Comparison of ENCODE assay signal across 8 cellular contexts in the genomic region with DNA sequence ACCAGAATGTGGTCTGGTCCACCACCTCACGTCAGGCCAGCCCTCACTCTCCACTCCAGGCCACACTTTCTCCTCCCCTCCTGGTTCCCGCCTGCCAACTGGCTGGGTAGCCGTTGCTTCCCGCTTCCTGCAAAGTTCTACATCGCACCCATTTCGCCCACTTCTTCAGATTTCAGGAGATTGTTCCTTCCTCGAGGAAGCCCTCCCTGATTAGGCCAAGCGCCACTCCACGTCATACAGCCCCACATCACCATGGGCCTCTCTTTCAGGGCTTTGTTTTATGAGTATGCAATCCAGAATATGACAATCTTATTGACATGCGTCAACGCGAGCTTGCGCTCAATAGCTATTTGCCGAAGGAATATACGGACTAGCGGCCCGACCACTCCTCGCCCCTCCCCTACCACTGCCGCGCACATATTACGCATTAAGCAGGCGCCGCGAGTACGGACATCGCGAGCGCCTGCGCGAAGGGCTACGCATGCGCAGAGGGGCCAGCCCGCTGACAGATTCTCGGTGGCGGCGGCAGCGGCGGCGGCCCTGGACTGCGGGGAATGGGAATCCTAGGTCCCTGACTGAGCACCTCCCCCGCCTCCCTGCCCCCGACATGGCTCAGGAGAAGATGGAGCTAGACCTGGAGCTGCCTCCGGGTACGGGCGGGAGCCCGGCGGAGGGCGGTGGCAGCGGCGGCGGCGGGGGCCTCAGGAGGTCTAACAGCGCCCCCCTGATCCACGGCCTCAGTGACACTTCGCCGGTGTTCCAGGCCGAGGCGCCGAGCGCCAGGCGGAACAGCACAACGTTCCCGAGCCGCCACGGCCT.
DNase-seq lines count a peak whose midpoint lies in the region; ATAC-seq and TF ChIP-seq lines count a peak whose summit lies in the region.

No MANE protein-coding gene starts in this region.

- H2AFZ ChIP-seq in GM23338: peak overlapping the region; percentile 90

- H3K4me1 ChIP-seq in GM23338 (ENCODE audit: insufficient read depth): peaks cover 15% of the 10 kb centered on the region

- H3K9me2 ChIP-seq in GM23338 (ENCODE audit: insufficient read depth): no peaks in the 10 kb centered on the region

- peak overlapping the region; percentile 72 for H3K4me3 ChIP-seq in GM23338

- H3K27me3 Mint-ChIP-seq in GM23338 (ENCODE audit: insufficient read depth, low read depth, poor library complexity): no peaks in the 10 kb centered on the region
- H3K27me3 Mint-ChIP-seq in activated T-helper 2 cell treated with anti-CD3 and anti-CD28 coated beads, Interferon-gamma antibody, Interleukin-2, Interleukin-4, amounts not matched to agents 10 μg/mL and 5 μg/mL and 100 μg/mL, durations not matched to agents 14 hours and 24 hours and 36 hours (ENCODE audit: low read depth): no peaks in the 10 kb centered on the region
- no peaks in the 10 kb centered on the region for H3K27me3 Mint-ChIP-seq in nephron progenitor cell (ENCODE audit: low read depth, poor library complexity)
- H3K27me3 Mint-ChIP-seq in stimulated activated naive CD8-positive, alpha-beta T cell treated with anti-CD3 and anti-CD28 coated beads, Interleukin-15, amount 100 ng/mL, for 72 hours: peaks cover 8% of the 10 kb centered on the region

- peak overlapping the region; percentile 92 for H3K4me2 ChIP-seq in GM23338

- peak overlapping the region; percentile 94 for H3K27ac ChIP-seq in GM23338 (ENCODE audit: low read depth)

- H3K36me3 Mint-ChIP-seq in GM23338 (ENCODE audit: low read depth) (no peaks in the 10 kb centered on the region), nephron progenitor cell (ENCODE audit: low read depth) (no peaks in the 10 kb centered on the region)
- H3K36me3 Mint-ChIP-seq in activated T-helper 2 cell treated with anti-CD3 and anti-CD28 coated beads, Interferon-gamma antibody, Interleukin-2, Interleukin-4, amounts not matched to agents 10 μg/mL and 5 μg/mL and 100 μg/mL, durations not matched to agents 14 hours and 24 hours and 36 hours (ENCODE audit: low read depth): peaks cover 12% of the 10 kb centered on the region

- H3K27ac Mint-ChIP-seq in GM23338 (no peak overlapping the region), nephron progenitor cell (no peak overlapping the region)
- H3K27ac Mint-ChIP-seq in activated T-helper 2 cell treated with anti-CD3 and anti-CD28 coated beads, Interferon-gamma antibody, Interleukin-2, Interleukin-4, amounts not matched to agents 10 μg/mL and 5 μg/mL and 100 μg/mL, durations not matched to agents 14 hours and 24 hours and 36 hours: no peak overlapping the region
- H3K27ac Mint-ChIP-seq in stimulated activated naive CD8-positive, alpha-beta T cell treated with anti-CD3 and anti-CD28 coated beads, Interleukin-15, amount 100 ng/mL, for 72 hours: no peak overlapping the region

- H4K20me1 ChIP-seq in GM23338 (replicated peaks; ENCODE audit: insufficient read depth): peaks cover 4% of the 10 kb centered on the region; the same call in 1 of the 2 replicates

- peaks cover 28% of the 10 kb centered on the region for H3K79me2 ChIP-seq in GM23338 (replicated peaks; ENCODE audit: insufficient read depth)

- DNase-seq in ELF-1 (ENCODE audit: low read depth, low spot score): peak; percentile 95
- DNase-seq in GM23338 (ENCODE audit: low spot score): peak; percentile 97
- DNase-seq in LHCN-M2 (ENCODE audit: low read depth): peak; percentile 92
- DNase-seq in RKO (ENCODE audit: low spot score): peak; percentile 94
- DNase-seq in activated T-helper 2 cell treated with anti-CD3 and anti-CD28 coated beads, Interferon-gamma antibody, Interleukin-2, Interleukin-4, amounts not matched to agents 10 μg/mL and 5 μg/mL and 100 μg/mL, durations not matched to agents 14 hours and 24 hours and 36 hours (ENCODE audit: low spot score): peak; percentile 91
- peak; percentile 89 for DNase-seq in fibroblast of the conjunctiva (ENCODE audit: low read depth)
- DNase-seq in nephron progenitor cell: peak; percentile 97
- peak; percentile 92 to 93 for DNase-seq in stimulated activated naive CD8-positive, alpha-beta T cell treated with anti-CD3 and anti-CD28 coated beads, Interleukin-15, amount 100 ng/mL, for 72 hours

- ATAC-seq in GM23338: peak; percentile 90
- peak; percentile 94 for ATAC-seq in stimulated activated naive CD8-positive, alpha-beta T cell treated with anti-CD3 and anti-CD28 coated beads, Interleukin-15, amount 100 ng/mL, for 72 hours

- intact Hi-C loops in activated T-helper 2 cell treated with anti-CD3 and anti-CD28 coated beads, Interferon-gamma antibody, Interleukin-2, Interleukin-4, amounts not matched to agents 10 μg/mL and 5 μg/mL and 100 μg/mL, durations not matched to agents 14 hours and 24 hours and 36 hours (cut with micrococcal nuclease): loop anchor here (1.0 to 2.0 kb wide), 6 partner anchors 15 to 195 kb away; no protein-coding TSS in a partner anchor

- H3K36me3 ChIP-seq in GM23338 (ENCODE audit: insufficient read depth): peaks cover 3% of the 10 kb centered on the region; the same call in 1 of the 2 replicates

- TF ChIP-seq CTCF in GM23338 (conservative IDR thresholded peaks at IDR 0.05; ENCODE audit: low read depth in 2 of 2) (peak; percentile 19 to 48), nephron progenitor cell (IDR thresholded peaks at IDR 0.05) (no peak)

- peaks cover 3% of the 10 kb centered on the region for H3K4me1 Mint-ChIP-seq in GM23338
- H3K4me1 Mint-ChIP-seq in activated T-helper 2 cell treated with anti-CD3 and anti-CD28 coated beads, Interferon-gamma antibody, Interleukin-2, Interleukin-4, amounts not matched to agents 10 μg/mL and 5 μg/mL and 100 μg/mL, durations not matched to agents 14 hours and 24 hours and 36 hours (ENCODE audit: low read depth): peaks cover 17% of the 10 kb centered on the region
- H3K4me1 Mint-ChIP-seq in nephron progenitor cell: peaks cover 14% of the 10 kb centered on the region
- peaks cover 5% of the 10 kb centered on the region for H3K4me1 Mint-ChIP-seq in stimulated activated naive CD8-positive, alpha-beta T cell treated with anti-CD3 and anti-CD28 coated beads, Interleukin-15, amount 100 ng/mL, for 72 hours

- H3K27me3 ChIP-seq in GM23338 (ENCODE audit: insufficient read depth): no peaks in the 10 kb centered on the region

- H3K9me3 Mint-ChIP-seq in GM23338 (no peaks in the 10 kb centered on the region), nephron progenitor cell (no peaks in the 10 kb centered on the region)
- H3K9me3 Mint-ChIP-seq in activated T-helper 2 cell treated with anti-CD3 and anti-CD28 coated beads, Interferon-gamma antibody, Interleukin-2, Interleukin-4, amounts not matched to agents 10 μg/mL and 5 μg/mL and 100 μg/mL, durations not matched to agents 14 hours and 24 hours and 36 hours: no peaks in the 10 kb centered on the region
- H3K9me3 Mint-ChIP-seq in stimulated activated naive CD8-positive, alpha-beta T cell treated with anti-CD3 and anti-CD28 coated beads, Interleukin-15, amount 100 ng/mL, for 72 hours: no peaks in the 10 kb centered on the region

- no peaks in the 10 kb centered on the region for H3F3A ChIP-seq in GM23338 (replicated peaks; ENCODE audit: low read depth)

- H3K4me3 Mint-ChIP-seq in GM23338 (no peak overlapping the region), nephron progenitor cell (no peak overlapping the region)
- no peak overlapping the region for H3K4me3 Mint-ChIP-seq in activated T-helper 2 cell treated with anti-CD3 and anti-CD28 coated beads, Interferon-gamma antibody, Interleukin-2, Interleukin-4, amounts not matched to agents 10 μg/mL and 5 μg/mL and 100 μg/mL, durations not matched to agents 14 hours and 24 hours and 36 hours (ENCODE audit: low read depth)
- no peak overlapping the region for H3K4me3 Mint-ChIP-seq in stimulated activated naive CD8-positive, alpha-beta T cell treated with anti-CD3 and anti-CD28 coated beads, Interleukin-15, amount 100 ng/mL, for 72 hours

TF ChIP-seq in GM23338, 12 proteins besides CTCF, POLR2A, EP300 and RAD21 (continues in another document):
- TF ChIP-seq, protein P1, sequence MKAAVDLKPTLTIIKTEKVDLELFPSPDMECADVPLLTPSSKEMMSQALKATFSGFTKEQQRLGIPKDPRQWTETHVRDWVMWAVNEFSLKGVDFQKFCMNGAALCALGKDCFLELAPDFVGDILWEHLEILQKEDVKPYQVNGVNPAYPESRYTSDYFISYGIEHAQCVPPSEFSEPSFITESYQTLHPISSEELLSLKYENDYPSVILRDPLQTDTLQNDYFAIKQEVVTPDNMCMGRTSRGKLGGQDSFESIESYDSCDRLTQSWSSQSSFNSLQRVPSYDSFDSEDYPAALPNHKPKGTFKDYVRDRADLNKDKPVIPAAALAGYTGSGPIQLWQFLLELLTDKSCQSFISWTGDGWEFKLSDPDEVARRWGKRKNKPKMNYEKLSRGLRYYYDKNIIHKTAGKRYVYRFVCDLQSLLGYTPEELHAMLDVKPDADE (IDR thresholded peaks at IDR 0.05): peak; percentile 65; the same call in 1 of the 2 replicates
- TF ChIP-seq EZH2phosphoT487 (IDR thresholded peaks at IDR 0.05; ENCODE audit: unreplicated experiment) (no peak), NANOG (IDR thresholded peaks at IDR 0.05; ENCODE audit: borderline replicate concordance) (no peak), EZH2 (IDR thresholded peaks at IDR 0.05; ENCODE audit: low read depth, unreplicated experiment) (no peak), STAT1 (IDR thresholded peaks at IDR 0.05; ENCODE audit: unreplicated experiment) (no peak)
- TF ChIP-seq, protein P2, sequence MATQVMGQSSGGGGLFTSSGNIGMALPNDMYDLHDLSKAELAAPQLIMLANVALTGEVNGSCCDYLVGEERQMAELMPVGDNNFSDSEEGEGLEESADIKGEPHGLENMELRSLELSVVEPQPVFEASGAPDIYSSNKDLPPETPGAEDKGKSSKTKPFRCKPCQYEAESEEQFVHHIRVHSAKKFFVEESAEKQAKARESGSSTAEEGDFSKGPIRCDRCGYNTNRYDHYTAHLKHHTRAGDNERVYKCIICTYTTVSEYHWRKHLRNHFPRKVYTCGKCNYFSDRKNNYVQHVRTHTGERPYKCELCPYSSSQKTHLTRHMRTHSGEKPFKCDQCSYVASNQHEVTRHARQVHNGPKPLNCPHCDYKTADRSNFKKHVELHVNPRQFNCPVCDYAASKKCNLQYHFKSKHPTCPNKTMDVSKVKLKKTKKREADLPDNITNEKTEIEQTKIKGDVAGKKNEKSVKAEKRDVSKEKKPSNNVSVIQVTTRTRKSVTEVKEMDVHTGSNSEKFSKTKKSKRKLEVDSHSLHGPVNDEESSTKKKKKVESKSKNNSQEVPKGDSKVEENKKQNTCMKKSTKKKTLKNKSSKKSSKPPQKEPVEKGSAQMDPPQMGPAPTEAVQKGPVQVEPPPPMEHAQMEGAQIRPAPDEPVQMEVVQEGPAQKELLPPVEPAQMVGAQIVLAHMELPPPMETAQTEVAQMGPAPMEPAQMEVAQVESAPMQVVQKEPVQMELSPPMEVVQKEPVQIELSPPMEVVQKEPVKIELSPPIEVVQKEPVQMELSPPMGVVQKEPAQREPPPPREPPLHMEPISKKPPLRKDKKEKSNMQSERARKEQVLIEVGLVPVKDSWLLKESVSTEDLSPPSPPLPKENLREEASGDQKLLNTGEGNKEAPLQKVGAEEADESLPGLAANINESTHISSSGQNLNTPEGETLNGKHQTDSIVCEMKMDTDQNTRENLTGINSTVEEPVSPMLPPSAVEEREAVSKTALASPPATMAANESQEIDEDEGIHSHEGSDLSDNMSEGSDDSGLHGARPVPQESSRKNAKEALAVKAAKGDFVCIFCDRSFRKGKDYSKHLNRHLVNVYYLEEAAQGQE (IDR thresholded peaks at IDR 0.05; ENCODE audit: unreplicated experiment): no peak

Comparison
In these comparisons a context has a peak if more than half of its experiments do, and no peak if none do; other contexts are left out.
1. Peak in every context shown above with its lines: DNase-seq, ATAC-seq, H3K4me3 ChIP-seq and H3K27ac ChIP-seq.